In the genomic region with DNA sequence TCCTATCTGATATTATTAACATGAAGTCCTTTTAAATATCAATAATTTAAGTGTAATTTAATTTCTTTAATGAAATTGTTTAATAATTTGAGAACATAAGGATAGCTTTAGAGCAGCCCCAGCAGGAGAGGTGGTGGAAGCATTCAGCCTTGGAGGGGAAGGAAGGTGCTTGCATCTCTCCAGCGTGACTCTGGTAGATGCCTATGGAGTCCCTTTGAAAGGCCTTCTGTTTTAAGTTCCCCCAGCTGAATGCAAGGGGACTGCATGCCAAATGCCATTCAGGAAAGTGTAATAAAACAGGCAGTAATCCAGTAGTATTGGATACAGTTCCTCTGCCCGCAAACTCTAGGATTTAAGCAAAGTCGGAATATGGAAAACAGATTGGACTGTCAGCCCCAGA, we compare ENCODE assay signal across 3 cellular contexts.
TF ChIP-seq lines count a peak whose summit lies in the region.

No MANE protein-coding gene starts in this region.

TF ChIP-seq in SK-N-SH, 30 proteins besides CTCF, POLR2A, EP300 and RAD21 (continued from another document):
- TF ChIP-seq RFX5 (IDR thresholded peaks at IDR 0.05; ENCODE audit: low read length): no peak
- no peak for TF ChIP-seq YY1 (IDR thresholded peaks at IDR 0.05; ENCODE audit: low read depth)
- no peak for TF ChIP-seq GABPA (IDR thresholded peaks at IDR 0.05; ENCODE audit: low read depth)
- TF ChIP-seq EZH2phosphoT487 (IDR thresholded peaks at IDR 0.05; ENCODE audit: borderline replicate concordance, low read depth): no peak
- no peak for TF ChIP-seq NRF1 (IDR thresholded peaks at IDR 0.05; ENCODE audit: low read depth, low read length)
- TF ChIP-seq JUND (IDR thresholded peaks at IDR 0.05): no peak
- TF ChIP-seq MEF2A (IDR thresholded peaks at IDR 0.05; ENCODE audit: borderline replicate concordance, low read depth): no peak
- no peak for TF ChIP-seq FOXM1 (IDR thresholded peaks at IDR 0.05; ENCODE audit: low read depth)
- no peak for TF ChIP-seq POLR2AphosphoS5 (IDR thresholded peaks at IDR 0.05; ENCODE audit: low read depth, low read length)
- TF ChIP-seq FOSL2 (IDR thresholded peaks at IDR 0.05; ENCODE audit: borderline replicate concordance, low read depth): no peak
- TF ChIP-seq, protein P1, sequence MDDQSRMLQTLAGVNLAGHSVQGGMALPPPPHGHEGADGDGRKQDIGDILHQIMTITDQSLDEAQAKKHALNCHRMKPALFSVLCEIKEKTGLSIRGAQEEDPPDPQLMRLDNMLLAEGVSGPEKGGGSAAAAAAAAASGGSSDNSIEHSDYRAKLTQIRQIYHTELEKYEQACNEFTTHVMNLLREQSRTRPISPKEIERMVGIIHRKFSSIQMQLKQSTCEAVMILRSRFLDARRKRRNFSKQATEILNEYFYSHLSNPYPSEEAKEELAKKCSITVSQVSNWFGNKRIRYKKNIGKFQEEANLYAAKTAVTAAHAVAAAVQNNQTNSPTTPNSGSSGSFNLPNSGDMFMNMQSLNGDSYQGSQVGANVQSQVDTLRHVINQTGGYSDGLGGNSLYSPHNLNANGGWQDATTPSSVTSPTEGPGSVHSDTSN (IDR thresholded peaks at IDR 0.05): no peak
- TF ChIP-seq CHD2 (IDR thresholded peaks at IDR 0.05; ENCODE audit: low read length, partially characterized antibody): no peak
- no peak for TF ChIP-seq ELF1 (IDR thresholded peaks at IDR 0.05)
- no peak for TF ChIP-seq SIN3A (IDR thresholded peaks at IDR 0.05; ENCODE audit: borderline replicate concordance, low read depth, low read length)
- no peak for TF ChIP-seq TAF1 (IDR thresholded peaks at IDR 0.05; ENCODE audit: borderline replicate concordance, low read depth, low read length)

TF ChIP-seq in SK-N-SH treated with all-trans-retinoic acid at 6 μM for 48 hours, 23 proteins besides CTCF, POLR2A, EP300 and RAD21:
- TF ChIP-seq PATZ1 (CRISPR knock-in tag; IDR thresholded peaks at IDR 0.05; ENCODE audit: borderline replicate concordance) (no peak), ESRRG (CRISPR knock-in tag; IDR thresholded peaks at IDR 0.05) (no peak), SNAI2 (CRISPR knock-in tag; IDR thresholded peaks at IDR 0.05) (no peak), GLIS3 (CRISPR knock-in tag; IDR thresholded peaks at IDR 0.05) (no peak), ZNF565 (CRISPR knock-in tag; conservative IDR thresholded peaks at IDR 0.05; ENCODE audit: low read depth) (no peak)

TF ChIP-seq in WTC11, 78 proteins besides CTCF, POLR2A, EP300 and RAD21 (continued from another document):
- TF ChIP-seq PRRX2 (CRISPR knock-in tag; IDR thresholded peaks at IDR 0.05) (no peak), NR3C1 (CRISPR knock-in tag; conservative IDR thresholded peaks at IDR 0.05; ENCODE audit: low read depth) (no peak), ATF6 (CRISPR knock-in tag; IDR thresholded peaks at IDR 0.05) (no peak), SMAD4 (CRISPR knock-in tag; IDR thresholded peaks at IDR 0.05) (no peak), TEAD1 (CRISPR knock-in tag; IDR thresholded peaks at IDR 0.05) (no peak), ZNF138 (CRISPR knock-in tag; conservative IDR thresholded peaks at IDR 0.05) (no peak), FOXK1 (CRISPR knock-in tag; IDR thresholded peaks at IDR 0.05) (no peak), SP1 (CRISPR knock-in tag; conservative IDR thresholded peaks at IDR 0.05) (no peak), SOX15 (CRISPR knock-in tag; IDR thresholded peaks at IDR 0.05) (no peak), ZNF317 (CRISPR knock-in tag; IDR thresholded peaks at IDR 0.05; ENCODE audit: borderline replicate concordance, low read depth) (no peak), EMX1 (CRISPR knock-in tag; IDR thresholded peaks at IDR 0.05) (no peak)
- TF ChIP-seq, protein P2, sequence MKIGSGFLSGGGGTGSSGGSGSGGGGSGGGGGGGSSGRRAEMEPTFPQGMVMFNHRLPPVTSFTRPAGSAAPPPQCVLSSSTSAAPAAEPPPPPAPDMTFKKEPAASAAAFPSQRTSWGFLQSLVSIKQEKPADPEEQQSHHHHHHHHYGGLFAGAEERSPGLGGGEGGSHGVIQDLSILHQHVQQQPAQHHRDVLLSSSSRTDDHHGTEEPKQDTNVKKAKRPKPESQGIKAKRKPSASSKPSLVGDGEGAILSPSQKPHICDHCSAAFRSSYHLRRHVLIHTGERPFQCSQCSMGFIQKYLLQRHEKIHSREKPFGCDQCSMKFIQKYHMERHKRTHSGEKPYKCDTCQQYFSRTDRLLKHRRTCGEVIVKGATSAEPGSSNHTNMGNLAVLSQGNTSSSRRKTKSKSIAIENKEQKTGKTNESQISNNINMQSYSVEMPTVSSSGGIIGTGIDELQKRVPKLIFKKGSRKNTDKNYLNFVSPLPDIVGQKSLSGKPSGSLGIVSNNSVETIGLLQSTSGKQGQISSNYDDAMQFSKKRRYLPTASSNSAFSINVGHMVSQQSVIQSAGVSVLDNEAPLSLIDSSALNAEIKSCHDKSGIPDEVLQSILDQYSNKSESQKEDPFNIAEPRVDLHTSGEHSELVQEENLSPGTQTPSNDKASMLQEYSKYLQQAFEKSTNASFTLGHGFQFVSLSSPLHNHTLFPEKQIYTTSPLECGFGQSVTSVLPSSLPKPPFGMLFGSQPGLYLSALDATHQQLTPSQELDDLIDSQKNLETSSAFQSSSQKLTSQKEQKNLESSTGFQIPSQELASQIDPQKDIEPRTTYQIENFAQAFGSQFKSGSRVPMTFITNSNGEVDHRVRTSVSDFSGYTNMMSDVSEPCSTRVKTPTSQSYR (CRISPR knock-in tag; IDR thresholded peaks at IDR 0.05): no peak
- TF ChIP-seq, protein P3, sequence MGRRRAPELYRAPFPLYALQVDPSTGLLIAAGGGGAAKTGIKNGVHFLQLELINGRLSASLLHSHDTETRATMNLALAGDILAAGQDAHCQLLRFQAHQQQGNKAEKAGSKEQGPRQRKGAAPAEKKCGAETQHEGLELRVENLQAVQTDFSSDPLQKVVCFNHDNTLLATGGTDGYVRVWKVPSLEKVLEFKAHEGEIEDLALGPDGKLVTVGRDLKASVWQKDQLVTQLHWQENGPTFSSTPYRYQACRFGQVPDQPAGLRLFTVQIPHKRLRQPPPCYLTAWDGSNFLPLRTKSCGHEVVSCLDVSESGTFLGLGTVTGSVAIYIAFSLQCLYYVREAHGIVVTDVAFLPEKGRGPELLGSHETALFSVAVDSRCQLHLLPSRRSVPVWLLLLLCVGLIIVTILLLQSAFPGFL (CRISPR knock-in tag; IDR thresholded peaks at IDR 0.05; ENCODE audit: borderline replicate concordance): no peak
